ENCODE assay signal across 8 cellular contexts in the genomic region with DNA sequence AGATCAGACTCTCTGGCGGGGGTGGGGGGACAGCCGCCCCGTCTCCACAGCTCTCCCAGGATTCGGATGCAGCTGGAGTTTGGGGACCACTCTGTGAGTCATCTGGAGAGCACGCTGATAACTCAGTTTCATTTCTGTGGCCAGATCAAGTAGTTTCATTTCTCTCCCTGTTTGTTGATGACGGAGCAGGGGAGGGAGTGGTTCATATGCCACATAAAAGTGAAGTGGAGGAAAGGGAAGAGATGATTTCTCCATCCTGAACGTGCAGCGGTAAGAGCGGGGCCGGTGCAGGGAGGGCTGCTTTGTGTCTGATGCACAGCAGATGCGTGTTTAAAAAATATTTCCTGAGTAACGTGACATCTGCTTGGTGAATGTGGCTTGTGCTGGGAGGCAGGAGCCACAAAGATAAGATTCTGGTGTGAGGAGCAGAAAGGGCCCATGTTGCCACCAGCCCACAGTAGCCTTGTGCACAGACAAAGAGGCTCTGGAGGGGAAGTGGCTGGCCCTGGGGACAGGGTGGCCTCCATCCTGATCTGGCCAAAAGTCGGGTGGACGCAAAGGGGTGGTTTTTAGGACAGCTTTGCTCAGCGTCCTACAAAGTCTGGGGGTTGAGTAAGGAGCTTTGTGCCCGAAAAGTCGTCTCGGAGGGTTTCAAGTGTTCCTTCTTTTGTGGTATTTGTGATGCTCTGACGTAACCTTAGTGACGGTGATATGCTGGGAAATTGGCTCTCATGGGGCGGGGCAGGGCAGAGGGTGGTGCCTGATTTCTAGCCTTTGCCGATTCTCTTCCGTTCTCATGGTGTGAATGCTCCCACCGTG. TPM values are rescaled to one million over a fixed set of nuclear protein-coding genes. Genes with fewer than 3 reads are reported as not detected.
DNase-seq lines count a peak whose midpoint lies in the region; ATAC-seq, FAIRE-seq and TF ChIP-seq lines count a peak whose summit lies in the region.

MX2 (plus strand) TSS at position 242 of the 819 bp plus-strand sequence. CDS start 14,880 bp downstream, outside the sequence.

- peak; percentile 93 for DNase-seq in CD1c-positive myeloid dendritic cell (ENCODE audit: extremely low spot score)
- peak; percentile 74 for DNase-seq in HTR-8/SVneo (ENCODE audit: insufficient read length, low spot score)
- DNase-seq in activated CD4-positive, alpha-beta T cell treated with anti-CD3 and anti-CD28 coated beads for 4 hours, result peak; percentile 81
- peak; percentile 9 to 12 for DNase-seq in dermis microvascular lymphatic vessel endothelial cell (ENCODE audit: low read depth in 2 of 2)
- peak; percentile 64 to 96 (median 94) for DNase-seq in naive thymus-derived CD4-positive, alpha-beta T cell
- peak; percentile 66 for DNase-seq in stomach
- no peak for DNase-seq in NCI-H2227 treated with DMSO at 0.1 percent for 48 hours (lab: John Stamatoyannopoulos, UW)

- no peaks in the 10 kb centered on the region for H3K27me3 Mint-ChIP-seq in naive thymus-derived CD4-positive, alpha-beta T cell

- peak in 1 of 4 donors; percentile 4 for TF ChIP-seq POLR2A in stomach (IDR thresholded peaks at IDR 0.05)

- peak; percentile 43 for ATAC-seq in GM19397 (IDR thresholded peaks at IDR 0.05; ENCODE audit: unreplicated experiment)
- peak; percentile 86 for ATAC-seq in naive thymus-derived CD4-positive, alpha-beta T cell

- H3K27me3 ChIP-seq in naive thymus-derived CD4-positive, alpha-beta T cell (ENCODE audit: control insufficient read depth in 2 of 2, insufficient read depth in 2 of 2, low read length in 2 of 2), result no peaks in the 10 kb centered on the region
- H3K27me3 ChIP-seq in stomach, result no peaks in the 10 kb centered on the region

- peaks cover 31 to 67% (median 60%) of the 10 kb centered on the region in 7 donors for H3K4me1 Mint-ChIP-seq in naive thymus-derived CD4-positive, alpha-beta T cell

- H3K4me3 ChIP-seq in naive thymus-derived CD4-positive, alpha-beta T cell (ENCODE audit: low read length), result peak within 1 kb of the TSS; percentile 84
- peak within 1 kb of the TSS; percentile 29 to 43 (median 32) for H3K4me3 ChIP-seq in stomach

- POLR2A ChIA-PET in naive thymus-derived CD4-positive, alpha-beta T cell (lab: Charles Lee), result interaction anchor here (0.6 to 7.0 kb wide), 9 partner anchors 8 to 1373 kb away, joined by 3 to 71 read pairs (median 4); partner anchors contain the start of gene MX1

- H3K4me1 ChIP-seq in naive thymus-derived CD4-positive, alpha-beta T cell (ENCODE audit: control insufficient read depth in 2 of 2, insufficient read depth in 2 of 2, low read length in 2 of 2), result peaks cover 21 to 38% of the 10 kb centered on the region in 2 donors
- peaks cover 13 to 70% (median 36%) of the 10 kb centered on the region in 4 donors for H3K4me1 ChIP-seq in stomach

- no peaks in the 10 kb centered on the region for H3K9me3 ChIP-seq in naive thymus-derived CD4-positive, alpha-beta T cell (ENCODE audit: control insufficient read depth in 2 of 3, low read length in 3 of 3)
- no peaks in the 10 kb centered on the region for H3K9me3 ChIP-seq in stomach

- H3K36me3 Mint-ChIP-seq in naive thymus-derived CD4-positive, alpha-beta T cell, result peaks cover 13 to 32% (median 24%) of the 10 kb centered on the region in 5 donors

- CTCF ChIA-PET in naive thymus-derived CD4-positive, alpha-beta T cell (lab: Charles Lee), result interaction anchor here (1.3 kb wide), 1 partner anchor 79 kb away, joined by 4 read pairs; no protein-coding TSS in a partner anchor

- peak within 1 kb of the TSS; percentile 99 to 100 (median 100) for H3K27ac Mint-ChIP-seq in naive thymus-derived CD4-positive, alpha-beta T cell

- TF ChIP-seq CTCF in stomach (IDR thresholded peaks at IDR 0.05), result no peak

- FAIRE-seq in HTR-8/SVneo (lab: Jason Lieb, UNC), result no peak

- no peak for TF ChIP-seq EP300 in stomach (IDR thresholded peaks at IDR 0.05)

- H3K9me3 Mint-ChIP-seq in naive thymus-derived CD4-positive, alpha-beta T cell, result peaks cover 0 to 8% (median 0%) of the 10 kb centered on the region in 11 donors

- 17 to 28% (median 19%) methylated on average over 24 of the region's 24 CpGs for WGBS in stomach, 5 donors

- H3K4me3 Mint-ChIP-seq in naive thymus-derived CD4-positive, alpha-beta T cell, result peak within 1 kb of the TSS; percentile 90 to 98 (median 96)

- peaks cover 0 to 18% (median 0%) of the 10 kb centered on the region in 3 experiments for H3K36me3 ChIP-seq in naive thymus-derived CD4-positive, alpha-beta T cell (ENCODE audit: control insufficient read depth in 2 of 3, insufficient read depth in 3 of 3, low read length in 3 of 3)
- H3K36me3 ChIP-seq in stomach, result no peaks in the 10 kb centered on the region

- peak within 1 kb of the TSS; percentile 96 for H3K27ac ChIP-seq in naive thymus-derived CD4-positive, alpha-beta T cell (ENCODE audit: low read depth, low read length)
- H3K27ac ChIP-seq in stomach, result peak within 1 kb of the TSS; percentile 78 to 92 (median 84)

- intact Hi-C loops in naive thymus-derived CD4-positive, alpha-beta T cell (cut with micrococcal nuclease), result loop anchor here (1.0 to 10.0 kb wide), 9 partner anchors 7 to 653 kb away; partner anchors contain the start of genes MX1 (in 2 of the 2), PRDM15 (in 1 of the 2) and ZBTB21 (in 1 of the 2)
- intact Hi-C loops in stomach (cut with DNase I; ENCODE audit: low total_unique reads), result loop anchor here (10.0 kb wide), 1 partner anchor 77 kb away; no protein-coding TSS in a partner anchor

RNA-seq across cellular contexts. Expression of gene MX2, which starts in this region (rescaled TPM):
- total RNA-seq in dermis microvascular lymphatic vessel endothelial cell (0.39 and 0.51 TPM in 2 replicates), stomach (10 to 100 TPM in 4 of 5 donors, 1 to 10 TPM in 1; 8.7 to 85.8 (median 51.6) TPM)
- total RNA-seq in naive thymus-derived CD4-positive, alpha-beta T cell, result 100 to 1,000 TPM in 3 of 5 experiments, 10 to 100 TPM in 2; 84.8 to 116 (median 100) TPM
- polyA plus RNA-seq in naive thymus-derived CD4-positive, alpha-beta T cell, result 10 to 100 TPM; 46.7 to 49.5 TPM
- 10 to 100 TPM in 1 of 3 donors, 1 to 10 TPM in 2; 5.0 to 22.8 (median 5.3) TPM for polyA plus RNA-seq in stomach

Comparison
In these comparisons a context has a peak if more than half of its experiments do, and no peak if none do; other contexts are left out.
1. Peak in DNase-seq in dermis microvascular lymphatic vessel endothelial cell; RNA of the gene not detected or under 1 TPM.